Comparison of ENCODE assay signal across 18 cellular contexts in genomic region chr10:50419756-50420155, GRCh38.
A peak's percentile ranks its signal among the peaks of the same experiment; 100 is the strongest.
DNase-seq lines count a peak whose midpoint lies in the region; ATAC-seq, FAIRE-seq and TF ChIP-seq lines count a peak whose summit lies in the region.
"Had no signal": no experiment of that assay in that cellular context is flagged by ENCODE, and none has a peak within 500 bp of the region (broad histone marks: within the 10 kb centered on the region; RNA-seq: fewer than 3 reads in every experiment).

No MANE protein-coding gene starts in this region.

- H3K9me1 ChIP-seq in K562 (ENCODE audit: control insufficient read depth, insufficient read depth, low read length) = no peaks in the 10 kb centered on the region

- TF ChIP-seq EP300 in K562 (IDR thresholded peaks at IDR 0.05; ENCODE audit: low read length) = no peak

- no peak for TF ChIP-seq CTCF in K562 (IDR thresholded peaks at IDR 0.05 in 2 of 3, conservative IDR thresholded peaks at IDR 0.05 in 1 of 3; ENCODE audit: insufficient read depth in 2 of 3, low read depth in 1 of 3, low read length in 3 of 3)
- TF ChIP-seq CTCF in heart left ventricle (IDR thresholded peaks at IDR 0.05) = no peak

- H3K9ac ChIP-seq in K562 (ENCODE audit: insufficient read depth in 1 of 2, low read depth in 2 of 2, low read length in 2 of 2) = 0 out of 4 replicates have a peak overlapping the region, but pooled peaks of 1 of the 2 experiments have one; percentile 70

- no peak for FAIRE-seq in K562 (lab: Jason Lieb, UNC)

- POLR2A ChIA-PET in K562 (lab: Yijun Ruan, JAX) = interaction anchor here (0.8 kb wide), 1 partner anchor 105 kb away, joined by 3 read pairs; no protein-coding TSS in a partner anchor

- intact Hi-C loops in K562 (cut with micrococcal nuclease) (loop anchor here (2.0 to 5.0 kb wide), 7 partner anchors 53 to 205 kb away; no protein-coding TSS in a partner anchor), left ventricle myocardium superior (cut with micrococcal nuclease) (loop anchor here (10.0 kb wide), 2 partner anchors 125 to 205 kb away; partner anchors contain the start of gene SGMS1), heart left ventricle (cut with DNase I) (loop anchor here (1.0 to 10.0 kb wide), 10 partner anchors 47 to 208 kb away; partner anchors contain the start of gene SGMS1 (in 4 of the 10))

- BruUV-seq in K562 (replicated peaks; lab: Mats Ljungman, UMichigan) = no TSS peak

- in situ Hi-C loops in K562 (cut with MboI) = no loop called here

- H3K4me3 ChIP-seq in K562 = no peak overlapping the region
- no peak overlapping the region for H3K4me3 ChIP-seq in heart left ventricle

- 3% methylated on average over 3 of the region's 3 CpGs for WGBS in K562 (ENCODE audit: insufficient coverage, low coverage, missing lambda C conversion rate)
- WGBS in heart left ventricle, 4 donors = 74 to 89% (median 78%) methylated on average over 3 of the region's 3 CpGs

- H3K4me1 ChIP-seq in K562 (replicated peaks in 1 of 2; ENCODE audit: control insufficient read depth in 2 of 2, insufficient read depth in 2 of 2, low read length in 2 of 2) (peaks cover 5 to 29% of the 10 kb centered on the region in 2 experiments), heart left ventricle (peaks cover 0 to 71% (median 9%) of the 10 kb centered on the region in 12 donors)

- TF ChIP-seq POLR2A in K562 (conservative IDR thresholded peaks at IDR 0.05) (no peak), heart left ventricle (IDR thresholded peaks at IDR 0.05) (no peak)

- H3K36me3 ChIP-seq in K562 (ENCODE audit: control insufficient read depth, insufficient read depth, low read length) (peaks cover 4% of the 10 kb centered on the region; the same call in 1 of the 3 replicates), heart left ventricle (no peaks in the 10 kb centered on the region)

- no peaks in the 10 kb centered on the region for H3K27me3 ChIP-seq in K562 (ENCODE audit: control insufficient read depth in 2 of 2, insufficient read depth in 2 of 2, low read length in 2 of 2)
- H3K27me3 ChIP-seq in layer of hippocampus (ENCODE audit: control insufficient read depth, insufficient read depth, low read length) = no peaks in the 10 kb centered on the region
- no peaks in the 10 kb centered on the region for H3K27me3 ChIP-seq in heart left ventricle

- H2AFZ ChIP-seq in K562 (ENCODE audit: low read depth, low read length) = no peak overlapping the region

- H4K20me1 ChIP-seq in K562 (replicated peaks; ENCODE audit: control insufficient read depth, insufficient read depth, low read length) = peaks cover under 1% of the 10 kb centered on the region; the same call in 1 of the 2 replicates

- no peak for TF ChIP-seq RAD21 in K562 (CRISPR knock-in tag; conservative IDR thresholded peaks at IDR 0.05 in 1 of 2, IDR thresholded peaks at IDR 0.05 in 1 of 2)

- DNase-seq in EH (ENCODE audit: low read depth) (peak; percentile 52), OCI-M1 (lab: John Stamatoyannopoulos, UW) (peak; percentile 34), K562 (ENCODE audit: extremely low read depth in 1 of 4, low spot score in 3 of 4) (no peak), left ventricle myocardium superior (no peak), heart left ventricle (no peak), NCI-H446 treated with DMSO at 0.1 percent for 48 hours (lab: John Stamatoyannopoulos, UW) (no peak)
- DNase-seq: ACHN, AML-193, H9, Kasumi-1, NCI-H1105 treated with DMSO at 0.1 percent for 48 hours, NCI-H187, NCI-H226, NCI-H526, RPMI8226, SIG-M5 had no signal

- H3K79me2 ChIP-seq in K562 (ENCODE audit: control insufficient read depth, insufficient read depth, low read length) = peaks cover 71% of the 10 kb centered on the region

- H3K27ac ChIP-seq in K562 (ENCODE audit: extremely low read depth, low read depth, low read length) (peak overlapping the region; percentile 75), layer of hippocampus (ENCODE audit: low read depth, low read length) (peak overlapping the region; percentile 21), heart left ventricle (no peak overlapping the region)

- ATAC-seq in K562 (no peak), left ventricle myocardium superior (no peak), heart left ventricle (no peak), GM21786 (IDR thresholded peaks at IDR 0.05; ENCODE audit: unreplicated experiment) (no peak)

- peak overlapping the region; percentile 29; the same call in 1 of the 2 replicates for H3K4me2 ChIP-seq in K562 (ENCODE audit: insufficient read depth, low read length)

- H3K9me3 ChIP-seq in K562 (replicated peaks; ENCODE audit: control insufficient read depth, insufficient read depth, low read depth, low read length) = no peaks in the 10 kb centered on the region
- no peaks in the 10 kb centered on the region for H3K9me3 ChIP-seq in heart left ventricle

- CTCF ChIA-PET in K562 (lab: Yijun Ruan, JAX; ENCODE audit: low intra/inter-chr PET ratio) = interaction anchor here (0.5 to 1.1 kb wide), 2 partner anchors 11 to 128 kb away, joined by 4 read pairs; no protein-coding TSS in a partner anchor

TF ChIP-seq in K562, 482 proteins besides CTCF, POLR2A, EP300 and RAD21 (continues in another document):
- TF ChIP-seq HNRNPUL1 (IDR thresholded peaks at IDR 0.05; ENCODE audit: low read length) = no peak
- no peak for TF ChIP-seq JUNB (CRISPR knock-in tag; conservative IDR thresholded peaks at IDR 0.05)
- TF ChIP-seq, protein P1, sequence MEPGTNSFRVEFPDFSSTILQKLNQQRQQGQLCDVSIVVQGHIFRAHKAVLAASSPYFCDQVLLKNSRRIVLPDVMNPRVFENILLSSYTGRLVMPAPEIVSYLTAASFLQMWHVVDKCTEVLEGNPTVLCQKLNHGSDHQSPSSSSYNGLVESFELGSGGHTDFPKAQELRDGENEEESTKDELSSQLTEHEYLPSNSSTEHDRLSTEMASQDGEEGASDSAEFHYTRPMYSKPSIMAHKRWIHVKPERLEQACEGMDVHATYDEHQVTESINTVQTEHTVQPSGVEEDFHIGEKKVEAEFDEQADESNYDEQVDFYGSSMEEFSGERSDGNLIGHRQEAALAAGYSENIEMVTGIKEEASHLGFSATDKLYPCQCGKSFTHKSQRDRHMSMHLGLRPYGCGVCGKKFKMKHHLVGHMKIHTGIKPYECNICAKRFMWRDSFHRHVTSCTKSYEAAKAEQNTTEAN (CRISPR knock-in tag; IDR thresholded peaks at IDR 0.05) = no peak
- no peak for TF ChIP-seq XRCC3 (IDR thresholded peaks at IDR 0.05)
- TF ChIP-seq NR2C2 (CRISPR knock-in tag; IDR thresholded peaks at IDR 0.05) = no peak
- no peak for TF ChIP-seq NR2C2 (tag; IDR thresholded peaks at IDR 0.05)
- no peak for TF ChIP-seq EHMT2 (IDR thresholded peaks at IDR 0.05)
- TF ChIP-seq, protein P2, sequence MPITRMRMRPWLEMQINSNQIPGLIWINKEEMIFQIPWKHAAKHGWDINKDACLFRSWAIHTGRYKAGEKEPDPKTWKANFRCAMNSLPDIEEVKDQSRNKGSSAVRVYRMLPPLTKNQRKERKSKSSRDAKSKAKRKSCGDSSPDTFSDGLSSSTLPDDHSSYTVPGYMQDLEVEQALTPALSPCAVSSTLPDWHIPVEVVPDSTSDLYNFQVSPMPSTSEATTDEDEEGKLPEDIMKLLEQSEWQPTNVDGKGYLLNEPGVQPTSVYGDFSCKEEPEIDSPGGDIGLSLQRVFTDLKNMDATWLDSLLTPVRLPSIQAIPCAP (CRISPR knock-in tag; IDR thresholded peaks at IDR 0.05; ENCODE audit: borderline replicate concordance) = no peak
- no peak for TF ChIP-seq ATF3 (IDR thresholded peaks at IDR 0.05)
- TF ChIP-seq ATF3 (CRISPR knock-in tag; conservative IDR thresholded peaks at IDR 0.05) = no peak
- no peak for TF ChIP-seq ZFP36 (IDR thresholded peaks at IDR 0.05; ENCODE audit: low read depth, low read length, partially characterized antibody)
- TF ChIP-seq, protein P3, sequence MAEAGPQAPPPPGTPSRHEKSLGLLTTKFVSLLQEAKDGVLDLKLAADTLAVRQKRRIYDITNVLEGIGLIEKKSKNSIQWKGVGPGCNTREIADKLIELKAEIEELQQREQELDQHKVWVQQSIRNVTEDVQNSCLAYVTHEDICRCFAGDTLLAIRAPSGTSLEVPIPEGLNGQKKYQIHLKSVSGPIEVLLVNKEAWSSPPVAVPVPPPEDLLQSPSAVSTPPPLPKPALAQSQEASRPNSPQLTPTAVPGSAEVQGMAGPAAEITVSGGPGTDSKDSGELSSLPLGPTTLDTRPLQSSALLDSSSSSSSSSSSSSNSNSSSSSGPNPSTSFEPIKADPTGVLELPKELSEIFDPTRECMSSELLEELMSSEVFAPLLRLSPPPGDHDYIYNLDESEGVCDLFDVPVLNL (CRISPR knock-in tag; IDR thresholded peaks at IDR 0.05; ENCODE audit: low read depth) = no peak
- 0 out of 2 replicates have a peak, but pooled peaks have one; percentile 6 for TF ChIP-seq FOSL1 (tag; conservative IDR thresholded peaks at IDR 0.05)
- TF ChIP-seq SNIP1 (IDR thresholded peaks at IDR 0.05; ENCODE audit: low read depth) = no peak
- TF ChIP-seq NFE2 (IDR thresholded peaks at IDR 0.05; ENCODE audit: low read depth) = 0 out of 2 replicates have a peak, but pooled peaks have one; percentile 43
- no peak for TF ChIP-seq MTF1 (CRISPR knock-in tag; IDR thresholded peaks at IDR 0.05; ENCODE audit: borderline replicate concordance)
- no peak for TF ChIP-seq PREB (CRISPR knock-in tag; IDR thresholded peaks at IDR 0.05)
- TF ChIP-seq RBFOX2 (IDR thresholded peaks at IDR 0.05; ENCODE audit: low read depth, low read length) = no peak
- no peak for TF ChIP-seq BRD9 (IDR thresholded peaks at IDR 0.05; ENCODE audit: low read depth, partially characterized antibody)

Comparison
In these comparisons a context has a peak if more than half of its experiments do, and no peak if none do; other contexts are left out.
1. DNase-seq: peak in EH (single experiment) and OCI-M1 (single experiment); none in K562 (0 of 4), left ventricle myocardium superior (single experiment), heart left ventricle (0 of 5) and NCI-H446 treated with DMSO at 0.1 percent for 48 hours (single experiment).
2. H3K27ac ChIP-seq: peak in K562 (single experiment) and layer of hippocampus (single experiment); none in heart left ventricle (0 of 12).